1 cellular context compared by ENCODE assay signal in genomic region chr1:44776749-44777068, GRCh38.
TF ChIP-seq lines count a peak whose summit lies in the region.

No MANE protein-coding gene starts in this region.

TF ChIP-seq in HepG2, 621 proteins besides CTCF, POLR2A, EP300 and RAD21:
- TF ChIP-seq SSRP1 (CRISPR knock-in tag; IDR thresholded peaks at IDR 0.05): 0 out of 2 replicates have a peak, but pooled peaks have one; percentile 5
- TF ChIP-seq ZNF619 (CRISPR knock-in tag; IDR thresholded peaks at IDR 0.05): no peak
- TF ChIP-seq HNF1B (CRISPR knock-in tag; IDR thresholded peaks at IDR 0.05): no peak
- no peak for TF ChIP-seq SPEN (CRISPR knock-in tag; IDR thresholded peaks at IDR 0.05; ENCODE audit: low read depth)
- 0 out of 2 replicates have a peak, but pooled peaks have one; percentile 62 for TF ChIP-seq AFF4 (CRISPR knock-in tag; IDR thresholded peaks at IDR 0.05)
- 0 out of 2 replicates have a peak, but pooled peaks have one; percentile 19 for TF ChIP-seq ZNF558 (CRISPR knock-in tag; IDR thresholded peaks at IDR 0.05; ENCODE audit: borderline replicate concordance)
- no peak for TF ChIP-seq ZNF281 (CRISPR knock-in tag; IDR thresholded peaks at IDR 0.05; ENCODE audit: borderline replicate concordance)
- peak; percentile 5 for TF ChIP-seq AGO2 (optimal IDR thresholded peaks at IDR 0.05; ENCODE audit: low read depth, low read length)
- TF ChIP-seq GPN1 (CRISPR knock-in tag; IDR thresholded peaks at IDR 0.05; ENCODE audit: borderline replicate concordance): no peak
- no peak for TF ChIP-seq MXD1 (CRISPR knock-in tag; IDR thresholded peaks at IDR 0.05)
- TF ChIP-seq ZNF746 (CRISPR knock-in tag; IDR thresholded peaks at IDR 0.05): no peak
- TF ChIP-seq MYPOP (CRISPR knock-in tag; IDR thresholded peaks at IDR 0.05): peak; percentile 35; the same call in 1 of the 2 replicates
- TF ChIP-seq ZBTB34 (CRISPR knock-in tag; IDR thresholded peaks at IDR 0.05): no peak
- no peak for TF ChIP-seq NCOR1 (IDR thresholded peaks at IDR 0.05; ENCODE audit: borderline replicate concordance, low read length)
- peak; percentile 8; the same call in 1 of the 2 replicates for TF ChIP-seq SAP130 (CRISPR knock-in tag; IDR thresholded peaks at IDR 0.05; ENCODE audit: low read depth)
- no peak for TF ChIP-seq ZNF496 (CRISPR knock-in tag; IDR thresholded peaks at IDR 0.05; ENCODE audit: insufficient replicate concordance)
- TF ChIP-seq ZNF580 (CRISPR knock-in tag; IDR thresholded peaks at IDR 0.05; ENCODE audit: borderline replicate concordance, low read depth): no peak
- no peak for TF ChIP-seq ZBTB21 (CRISPR knock-in tag; IDR thresholded peaks at IDR 0.05)
- no peak for TF ChIP-seq ZNF451 (CRISPR knock-in tag; IDR thresholded peaks at IDR 0.05)
- no peak for TF ChIP-seq TBX2 (CRISPR knock-in tag; IDR thresholded peaks at IDR 0.05; ENCODE audit: borderline replicate concordance)
- TF ChIP-seq GFI1 (CRISPR knock-in tag; IDR thresholded peaks at IDR 0.05; ENCODE audit: borderline replicate concordance): 0 out of 2 replicates have a peak, but pooled peaks have one; percentile 34
- 0 out of 2 replicates have a peak, but pooled peaks have one; percentile 44 for TF ChIP-seq ETV6 (CRISPR knock-in tag; conservative IDR thresholded peaks at IDR 0.05)
- no peak for TF ChIP-seq ZZZ3 (CRISPR knock-in tag; IDR thresholded peaks at IDR 0.05; ENCODE audit: borderline replicate concordance)
- TF ChIP-seq ZNF562 (CRISPR knock-in tag; IDR thresholded peaks at IDR 0.05; ENCODE audit: borderline replicate concordance): no peak
